ENCODE assay signal across 1 cellular context in genomic region chr12:55060470-55060869, GRCh38.
TF ChIP-seq lines count a peak whose summit lies in the region.

No MANE protein-coding gene starts in this region.

TF ChIP-seq in GM23338, 12 proteins besides CTCF, POLR2A, EP300 and RAD21 (continued from another document):
- no peak for TF ChIP-seq STAT1 (IDR thresholded peaks at IDR 0.05; ENCODE audit: unreplicated experiment)
- no peak for TF ChIP-seq ZNF331 (CRISPR knock-in tag; IDR thresholded peaks at IDR 0.05; ENCODE audit: low read depth)
- no peak for TF ChIP-seq POLR2AphosphoS5 (IDR thresholded peaks at IDR 0.05; ENCODE audit: low read depth)
- no peak for TF ChIP-seq CREB1 (CRISPR knock-in tag; IDR thresholded peaks at IDR 0.05; ENCODE audit: low read depth)
- no peak for TF ChIP-seq ZNF462 (CRISPR knock-in tag; IDR thresholded peaks at IDR 0.05)
- no peak for TF ChIP-seq EZH2phosphoT487 (IDR thresholded peaks at IDR 0.05; ENCODE audit: unreplicated experiment)
- no peak for TF ChIP-seq JUNB (IDR thresholded peaks at IDR 0.05; ENCODE audit: unreplicated experiment)
- TF ChIP-seq EZH2 (IDR thresholded peaks at IDR 0.05; ENCODE audit: low read depth, unreplicated experiment) = no peak
- no peak for TF ChIP-seq ETS1 (IDR thresholded peaks at IDR 0.05)
